In the genomic region with DNA sequence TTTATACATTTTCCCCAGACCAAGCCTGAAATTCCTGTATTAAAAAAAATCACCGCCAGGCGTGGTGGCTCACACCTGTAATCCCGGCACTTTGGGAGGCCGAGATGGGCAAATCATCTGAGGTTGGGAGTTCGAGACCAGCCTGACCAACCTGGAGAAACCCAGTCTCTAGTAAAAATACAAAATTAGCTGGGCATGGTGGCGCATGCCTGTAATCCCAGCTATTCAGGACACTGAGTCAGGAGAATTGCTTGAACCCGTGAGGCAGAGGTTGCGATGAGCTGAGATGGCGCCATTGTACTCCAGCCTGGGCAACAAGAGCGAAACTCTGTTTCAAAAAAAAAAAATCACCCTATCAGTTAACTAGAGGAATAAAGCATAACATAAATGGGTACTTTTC, we compare ENCODE assay signal across 7 cellular contexts.
DNase-seq lines count a peak whose midpoint lies in the region; ATAC-seq and TF ChIP-seq lines count a peak whose summit lies in the region.
"Not testable (repeated sequence)": the region's sequence is repeated elsewhere in the genome, so short reads cannot be mapped to it uniquely, and the experiment has no call there.

No MANE protein-coding gene starts in this region.

- H3K9me3 ChIP-seq in CD4-positive, alpha-beta T cell (ENCODE audit: control insufficient read depth, low read length); Loucy (ENCODE audit: insufficient read depth, low read depth, low read length): not testable (repeated sequence)

- not testable (repeated sequence) for TF ChIP-seq CTCF in CD4-positive, alpha-beta T cell (IDR thresholded peaks at IDR 0.05); Loucy (conservative IDR thresholded peaks at IDR 0.05; ENCODE audit: low read length)

- H3K27me3 Mint-ChIP-seq in CD4-positive, alpha-beta T cell; activated CD4-positive, alpha-beta T cell treated with anti-CD3 and anti-CD28 coated beads, Interleukin-2, amount 10 ng/mL, durations not matched to agents 24 days and 14 days; activated CD8-positive, alpha-beta memory T cell treated with anti-CD3 and anti-CD28 coated beads, Interleukin-2, amount 10 ng/mL, durations not matched to agents 7 days and 5 days; activated naive CD4-positive, alpha-beta T cell treated with anti-CD3 and anti-CD28 coated beads, Interleukin-2, amount 10 ng/mL, durations not matched to agents 7 days and 5 days; central memory CD8-positive, alpha-beta T cell; naive thymus-derived CD8-positive, alpha-beta T cell: not testable (repeated sequence)

- not testable (repeated sequence) for H3K9me3 Mint-ChIP-seq in CD4-positive, alpha-beta T cell; activated CD4-positive, alpha-beta T cell treated with anti-CD3 and anti-CD28 coated beads, Interleukin-2, amount 10 ng/mL, durations not matched to agents 24 days and 14 days; activated CD8-positive, alpha-beta memory T cell treated with anti-CD3 and anti-CD28 coated beads, Interleukin-2, amount 10 ng/mL, durations not matched to agents 7 days and 5 days (ENCODE audit: low read depth); activated naive CD4-positive, alpha-beta T cell treated with anti-CD3 and anti-CD28 coated beads, Interleukin-2, amount 10 ng/mL, durations not matched to agents 7 days and 5 days; central memory CD8-positive, alpha-beta T cell; naive thymus-derived CD8-positive, alpha-beta T cell

- peak overlapping the region; percentile 71 for H3K4me3 Mint-ChIP-seq in CD4-positive, alpha-beta T cell
- not testable (repeated sequence) for H3K4me3 Mint-ChIP-seq in activated CD4-positive, alpha-beta T cell treated with anti-CD3 and anti-CD28 coated beads, Interleukin-2, amount 10 ng/mL, durations not matched to agents 24 days and 14 days; activated CD8-positive, alpha-beta memory T cell treated with anti-CD3 and anti-CD28 coated beads, Interleukin-2, amount 10 ng/mL, durations not matched to agents 7 days and 5 days; activated naive CD4-positive, alpha-beta T cell treated with anti-CD3 and anti-CD28 coated beads, Interleukin-2, amount 10 ng/mL, durations not matched to agents 7 days and 5 days
- H3K4me3 Mint-ChIP-seq in central memory CD8-positive, alpha-beta T cell, result peak overlapping the region; percentile 27
- peak overlapping the region in 9 of 10 donors; percentile 45 to 85 (median 76) for H3K4me3 Mint-ChIP-seq in naive thymus-derived CD8-positive, alpha-beta T cell

- not testable (repeated sequence) for H3K9ac ChIP-seq in Loucy (ENCODE audit: low read depth, low read length, poor library complexity, severe bottlenecking)

- CTCF ChIA-PET in CD4-positive, alpha-beta T cell (lab: Charles Lee), result interaction anchor here (1.0 to 3.2 kb wide), 5 partner anchors 12 to 129 kb away, joined by 9 to 17 read pairs (median 12); no protein-coding TSS in a partner anchor
- CTCF ChIA-PET in activated CD8-positive, alpha-beta memory T cell treated with anti-CD3 and anti-CD28 coated beads, Interleukin-2, amount 10 ng/mL, durations not matched to agents 7 days and 5 days (lab: Charles Lee), result interaction anchor here (1.0 to 1.5 kb wide), 5 partner anchors 9 to 29 kb away, joined by 3 to 7 read pairs (median 3); no protein-coding TSS in a partner anchor
- CTCF ChIA-PET in activated naive CD4-positive, alpha-beta T cell treated with anti-CD3 and anti-CD28 coated beads, Interleukin-2, amount 10 ng/mL, durations not matched to agents 7 days and 5 days (lab: Charles Lee), result interaction anchor here (0.6 to 1.2 kb wide), 6 partner anchors 10 to 1670 kb away, joined by 3 to 7 read pairs (median 3); no protein-coding TSS in a partner anchor

- peak overlapping the region; percentile 93 for H3K27ac Mint-ChIP-seq in CD4-positive, alpha-beta T cell
- peak overlapping the region; percentile 87 for H3K27ac Mint-ChIP-seq in activated CD4-positive, alpha-beta T cell treated with anti-CD3 and anti-CD28 coated beads, Interleukin-2, amount 10 ng/mL, durations not matched to agents 24 days and 14 days
- peak overlapping the region; percentile 85 for H3K27ac Mint-ChIP-seq in activated CD8-positive, alpha-beta memory T cell treated with anti-CD3 and anti-CD28 coated beads, Interleukin-2, amount 10 ng/mL, durations not matched to agents 7 days and 5 days
- peak overlapping the region; percentile 88 for H3K27ac Mint-ChIP-seq in activated naive CD4-positive, alpha-beta T cell treated with anti-CD3 and anti-CD28 coated beads, Interleukin-2, amount 10 ng/mL, durations not matched to agents 7 days and 5 days
- H3K27ac Mint-ChIP-seq in central memory CD8-positive, alpha-beta T cell (ENCODE audit: low read depth), result peak overlapping the region; percentile 96
- peak overlapping the region; percentile 92 to 99 (median 97) for H3K27ac Mint-ChIP-seq in naive thymus-derived CD8-positive, alpha-beta T cell

- not testable (repeated sequence) for ATAC-seq in CD4-positive, alpha-beta T cell (ENCODE audit: poor library complexity); activated CD8-positive, alpha-beta memory T cell treated with anti-CD3 and anti-CD28 coated beads, Interleukin-2, amount 10 ng/mL, durations not matched to agents 7 days and 5 days; central memory CD8-positive, alpha-beta T cell (replicated peaks; ENCODE audit: extremely low read depth, poor library complexity, severe bottlenecking); naive thymus-derived CD8-positive, alpha-beta T cell

- H3K4me2 ChIP-seq in Loucy (ENCODE audit: low read depth, low read length, poor library complexity, severe bottlenecking), result peak overlapping the region; percentile 44

- peaks cover 59% of the 10 kb centered on the region for H3K4me1 ChIP-seq in Loucy (ENCODE audit: insufficient read depth, low read length, poor library complexity, severe bottlenecking)

- H3K4me1 Mint-ChIP-seq in CD4-positive, alpha-beta T cell (ENCODE audit: low read depth), result peaks cover 80% of the 10 kb centered on the region
- peaks cover 67% of the 10 kb centered on the region for H3K4me1 Mint-ChIP-seq in activated CD4-positive, alpha-beta T cell treated with anti-CD3 and anti-CD28 coated beads, Interleukin-2, amount 10 ng/mL, durations not matched to agents 24 days and 14 days
- peaks cover 65% of the 10 kb centered on the region for H3K4me1 Mint-ChIP-seq in activated CD8-positive, alpha-beta memory T cell treated with anti-CD3 and anti-CD28 coated beads, Interleukin-2, amount 10 ng/mL, durations not matched to agents 7 days and 5 days
- peaks cover 75% of the 10 kb centered on the region for H3K4me1 Mint-ChIP-seq in activated naive CD4-positive, alpha-beta T cell treated with anti-CD3 and anti-CD28 coated beads, Interleukin-2, amount 10 ng/mL, durations not matched to agents 7 days and 5 days
- H3K4me1 Mint-ChIP-seq in central memory CD8-positive, alpha-beta T cell, result peaks cover 59% of the 10 kb centered on the region
- H3K4me1 Mint-ChIP-seq in naive thymus-derived CD8-positive, alpha-beta T cell, result peaks cover 25 to 83% (median 66%) of the 10 kb centered on the region in 4 donors

- intact Hi-C loops in CD4-positive, alpha-beta T cell (cut with DNase I, micrococcal nuclease), result loop anchor here in 1 of 2 experiments (1.0 to 10.0 kb wide), 5 partner anchors 16 to 1214 kb away; partner anchors contain the start of genes ARHGAP12 and ITGB1
- intact Hi-C loops in activated CD4-positive, alpha-beta T cell treated with anti-CD3 and anti-CD28 coated beads, Interleukin-2, amount 10 ng/mL, durations not matched to agents 24 days and 14 days (cut with micrococcal nuclease), result loop anchor here (1.0 to 10.0 kb wide), 7 partner anchors 18 to 1144 kb away; partner anchors contain the start of gene KIF5B

- not testable (repeated sequence) for H3K27me3 ChIP-seq in CD4-positive, alpha-beta T cell (ENCODE audit: control insufficient read depth, insufficient read depth, low read length); Loucy (ENCODE audit: insufficient read depth, low read length, poor library complexity, severe bottlenecking)

- H3K36me3 ChIP-seq in Loucy (ENCODE audit: insufficient read depth, low read length), result not testable (repeated sequence)

- POLR2A ChIA-PET in CD4-positive, alpha-beta T cell (lab: Charles Lee), result interaction anchor here (0.6 to 3.4 kb wide), 26 partner anchors 9 to 807 kb away, joined by 3 to 68 read pairs (median 4); no protein-coding TSS in a partner anchor
- POLR2A ChIA-PET in naive thymus-derived CD8-positive, alpha-beta T cell (lab: Charles Lee), result interaction anchor here (1.0 to 2.8 kb wide), 9 partner anchors 9 to 760 kb away, joined by 3 to 51 read pairs (median 5); partner anchors contain the start of gene CCDC7

- not testable (repeated sequence) for H4K20me1 ChIP-seq in Loucy (ENCODE audit: insufficient read depth, low read length, poor library complexity, severe bottlenecking)

- not testable (repeated sequence) for DNase-seq in CD4-positive, alpha-beta T cell; activated CD4-positive, alpha-beta T cell treated with anti-CD3 and anti-CD28 coated beads, Interleukin-2, amount 10 ng/mL, durations not matched to agents 24 days and 14 days; activated CD8-positive, alpha-beta memory T cell treated with anti-CD3 and anti-CD28 coated beads, Interleukin-2, amount 10 ng/mL, durations not matched to agents 7 days and 5 days; central memory CD8-positive, alpha-beta T cell (ENCODE audit: low spot score in 2 of 2)
- DNase-seq in activated naive CD4-positive, alpha-beta T cell treated with anti-CD3 and anti-CD28 coated beads, Interleukin-2, amount 10 ng/mL, durations not matched to agents 7 days and 5 days, result peak; percentile 37
- DNase-seq in naive thymus-derived CD8-positive, alpha-beta T cell, result peak in 2 of 10 donors; percentile 47 to 70

- not testable (repeated sequence) for H3K9me2 ChIP-seq in Loucy (replicated peaks; ENCODE audit: low read depth, low read length)

- not testable (repeated sequence) for H3K79me2 ChIP-seq in Loucy (ENCODE audit: insufficient read depth, low read length)

- not testable (repeated sequence) for H3F3A ChIP-seq in Loucy (ENCODE audit: low read depth)

- H3K27ac ChIP-seq in CD4-positive, alpha-beta T cell (ENCODE audit: low read depth, low read length), result peak overlapping the region; percentile 71

- H3K36me3 Mint-ChIP-seq in CD4-positive, alpha-beta T cell (ENCODE audit: low read depth); activated CD4-positive, alpha-beta T cell treated with anti-CD3 and anti-CD28 coated beads, Interleukin-2, amount 10 ng/mL, durations not matched to agents 24 days and 14 days (ENCODE audit: low read depth); activated CD8-positive, alpha-beta memory T cell treated with anti-CD3 and anti-CD28 coated beads, Interleukin-2, amount 10 ng/mL, durations not matched to agents 7 days and 5 days; activated naive CD4-positive, alpha-beta T cell treated with anti-CD3 and anti-CD28 coated beads, Interleukin-2, amount 10 ng/mL, durations not matched to agents 7 days and 5 days; naive thymus-derived CD8-positive, alpha-beta T cell: not testable (repeated sequence)
- peaks cover 23% of the 10 kb centered on the region for H3K36me3 Mint-ChIP-seq in central memory CD8-positive, alpha-beta T cell (ENCODE audit: insufficient read depth)

- H2AFZ ChIP-seq in Loucy (ENCODE audit: low read length), result not testable (repeated sequence)

- H3K4me3 ChIP-seq in Loucy (ENCODE audit: low read length, poor library complexity, severe bottlenecking), result peak overlapping the region; percentile 13
